Comparison of ENCODE assay signal across 22 cellular contexts in the genomic region with DNA sequence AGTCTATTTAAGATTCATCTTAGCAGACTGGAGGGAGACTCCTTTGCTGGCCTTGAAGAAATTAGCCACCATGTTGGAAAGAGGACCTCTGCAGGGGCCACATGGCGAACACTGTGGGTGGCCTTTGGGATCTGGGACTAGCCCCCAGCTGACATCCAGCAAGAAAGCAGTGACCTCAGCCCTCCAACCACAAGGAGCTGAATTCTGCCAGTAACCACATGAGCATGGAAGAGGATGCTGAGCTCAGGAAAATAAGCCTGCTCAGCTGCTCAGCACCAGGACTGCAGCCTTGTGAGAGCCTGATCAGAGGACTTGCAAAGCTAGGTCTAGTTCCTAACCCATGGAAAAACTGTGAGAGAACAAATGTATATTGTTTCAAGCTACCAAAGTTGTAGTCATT.
"Had no signal": no experiment of that assay in that cellular context is flagged by ENCODE, and none has a peak within 500 bp of the region (broad histone marks: within the 10 kb centered on the region; RNA-seq: fewer than 3 reads in every experiment).

No MANE protein-coding gene starts in this region.

- H3K9ac ChIP-seq: KMS-11 had no signal

- DNase-seq: Kasumi-1, MV-4-11, NCI-H1048, NCI-H1105 treated with DMSO at 0.1 percent for 48 hours, NCI-H1417 treated with DMSO at 0.1 percent for 48 hours, NCI-H146, NCI-H187, NCI-H2029, NCI-H2081 treated with DMSO at 0.1 percent for 48 hours, NCI-H2171, NCI-H226, NCI-H446 treated with DMSO at 0.1 percent for 48 hours, NCI-H524, NCI-H69, NCI-H774, SHP77 had no signal

- FAIRE-seq: HTR-8/SVneo, K562 had no signal

- H3K4me3 ChIP-seq: K562 had no signal

- H3K27ac Mint-ChIP-seq: IgD-negative memory B cell had no signal

- H3K4me3 Mint-ChIP-seq: IgD-negative memory B cell had no signal

- H3K27ac ChIP-seq: HL-60, KMS-11, RWPE1 had no signal

- H3K36me3 Mint-ChIP-seq: IgD-negative memory B cell had no signal

- H3K4me1 Mint-ChIP-seq: IgD-negative memory B cell had no signal
